19 cellular contexts compared by ENCODE assay signal in genomic region chr20:33499347-33499746, GRCh38.
"Had no signal": no experiment of that assay in that cellular context is flagged by ENCODE, and none has a peak within 500 bp of the region (broad histone marks: within the 10 kb centered on the region; RNA-seq: fewer than 3 reads in every experiment).

No MANE protein-coding gene starts in this region.

- DNase-seq: activated CD4-positive, alpha-beta T cell treated with anti-CD3 and anti-CD28 coated beads for 36 hours; activated CD8-positive, alpha-beta memory T cell treated with anti-CD3 and anti-CD28 coated beads, Interleukin-2, amount 50 U/mL, for 4 hours; activated CD8-positive, alpha-beta T cell treated with anti-CD3 and anti-CD28 coated beads for 36 hours; activated naive CD4-positive, alpha-beta T cell; adrenal gland; colonic mucosa; effector CD4-positive, alpha-beta T cell; hypothalamus; immature natural killer cell; nephron progenitor cell; sigmoid colon; stimulated activated CD4-positive, alpha-beta T cell treated with anti-CD3 and anti-CD28 coated beads, Interleukin-12 subunit alpha, Interleukin-12 subunit beta, amount 100 ng/mL, for 4 hours; stimulated activated naive CD8-positive, alpha-beta T cell treated with anti-CD3 and anti-CD28 coated beads, Interleukin-15, Interleukin-2, amounts not matched to agents 100 U/mL and 50 U/mL, for 24 hours; T-cell; upper lobe of left lung had no signal

- H3K4me1 ChIP-seq: colonic mucosa had no signal

- H3K9me3 ChIP-seq: adrenal gland, colonic mucosa, sigmoid colon, suprapubic skin, upper lobe of left lung had no signal

- H3K27me3 ChIP-seq: adrenal gland, colonic mucosa, sigmoid colon, suprapubic skin, upper lobe of left lung had no signal

- H3K4me3 Mint-ChIP-seq: activated CD4-positive, alpha-beta T cell treated with anti-CD3 and anti-CD28 coated beads for 36 hours; activated CD8-positive, alpha-beta T cell treated with anti-CD3 and anti-CD28 coated beads for 36 hours; activated T-helper 1 cell treated with anti-CD3 and anti-CD28 coated beads, Interleukin-12 subunit alpha, Interleukin-12 subunit beta, Interleukin-2, Interleukin-4 antibody, amounts not matched to agents 30 ng/mL and 10 ng/mL and 1 ng/mL, durations not matched to agents 14 hours and 24 hours and 36 hours; immature natural killer cell; nephron progenitor cell; T-cell had no signal

- H3K9me3 Mint-ChIP-seq: activated CD8-positive, alpha-beta T cell treated with anti-CD3 and anti-CD28 coated beads for 36 hours; activated T-helper 1 cell treated with anti-CD3 and anti-CD28 coated beads, Interleukin-12 subunit alpha, Interleukin-12 subunit beta, Interleukin-2, Interleukin-4 antibody, amounts not matched to agents 30 ng/mL and 10 ng/mL and 1 ng/mL, durations not matched to agents 14 hours and 24 hours and 36 hours; immature natural killer cell; nephron progenitor cell; T-cell had no signal

- H3K4me3 ChIP-seq: adrenal gland, colonic mucosa, lung, sigmoid colon, suprapubic skin, upper lobe of left lung had no signal

- H3K27me3 Mint-ChIP-seq: activated CD4-positive, alpha-beta T cell treated with anti-CD3 and anti-CD28 coated beads for 36 hours; activated CD8-positive, alpha-beta T cell treated with anti-CD3 and anti-CD28 coated beads for 36 hours; T-cell had no signal

- H3K27ac ChIP-seq: adrenal gland, colonic mucosa, suprapubic skin, upper lobe of left lung, VCaP had no signal

- H3K36me3 ChIP-seq: adrenal gland, colonic mucosa, sigmoid colon, suprapubic skin, upper lobe of left lung had no signal

- H3K27ac Mint-ChIP-seq: activated CD4-positive, alpha-beta T cell treated with anti-CD3 and anti-CD28 coated beads for 36 hours; activated CD8-positive, alpha-beta T cell treated with anti-CD3 and anti-CD28 coated beads for 36 hours; activated T-helper 1 cell treated with anti-CD3 and anti-CD28 coated beads, Interleukin-12 subunit alpha, Interleukin-12 subunit beta, Interleukin-2, Interleukin-4 antibody, amounts not matched to agents 30 ng/mL and 10 ng/mL and 1 ng/mL, durations not matched to agents 14 hours and 24 hours and 36 hours; nephron progenitor cell; T-cell had no signal
